ENCODE assay signal across 8 cellular contexts in genomic region chr16:87764600-87765472, GRCh38. TPM values are rescaled to one million over a fixed set of nuclear protein-coding genes. Genes with fewer than 3 reads are reported as not detected.
DNase-seq lines count a peak whose midpoint lies in the region; ATAC-seq and TF ChIP-seq lines count a peak whose summit lies in the region.

No MANE protein-coding gene starts in this region.

- peak overlapping the region; percentile 85 for H3K4me3 ChIP-seq in SK-N-MC
- H3K4me3 ChIP-seq in endodermal cell (ENCODE audit: low read length): peak overlapping the region; percentile 94
- H3K4me3 ChIP-seq in trophoblast cell (ENCODE audit: low read depth, low read length): peak overlapping the region; percentile 87

- peak overlapping the region; percentile 20 for H2AK5ac ChIP-seq in trophoblast cell (ENCODE audit: low read length)

- H3K4ac ChIP-seq in trophoblast cell (ENCODE audit: low read depth, low read length): peak overlapping the region; percentile 73

- ATAC-seq in HG03159 (IDR thresholded peaks at IDR 0.05; ENCODE audit: unreplicated experiment): no peak

- DNase-seq in stimulated activated CD4-positive, alpha-beta T cell treated with anti-CD3 and anti-CD28 coated beads, Interleukin-15, amount 100 ng/mL, for 24 hours: peak; percentile 19
- no peak for DNase-seq in stimulated activated CD4-positive, alpha-beta T cell treated with anti-CD3 and anti-CD28 coated beads, Interleukin-4, amount 100 ng/mL, for 1 hour
- DNase-seq in SK-N-MC (ENCODE audit: low read depth, low spot score) (no peak), endodermal cell (no peak), trophoblast cell (no peak), NCI-H187 treated with DMSO at 0.1 percent for 48 hours (lab: John Stamatoyannopoulos, UW) (no peak)
- DNase-seq in stimulated activated CD4-positive, alpha-beta T cell treated with anti-CD3 and anti-CD28 coated beads, Interleukin-2, amount 100 ng/mL, for 48 hours: no peak

- H3K4me2 ChIP-seq in trophoblast cell (ENCODE audit: low read length): peak overlapping the region; percentile 94

- H3K14ac ChIP-seq in trophoblast cell (ENCODE audit: low read length): peak overlapping the region; percentile 49

- H3K27me3 ChIP-seq in endodermal cell (ENCODE audit: control insufficient read depth, insufficient read depth, low read length, poor library complexity, severe bottlenecking): no peaks in the 10 kb centered on the region
- no peaks in the 10 kb centered on the region for H3K27me3 ChIP-seq in trophoblast cell (ENCODE audit: insufficient read depth, low read length)

- peak overlapping the region; percentile 15 for H2AFZ ChIP-seq in trophoblast cell (ENCODE audit: insufficient read depth, low read length, poor library complexity)

- H4K91ac ChIP-seq in trophoblast cell (ENCODE audit: low read depth, low read length): no peak overlapping the region

- peak overlapping the region; percentile 39 for H4K12ac ChIP-seq in trophoblast cell (ENCODE audit: low read depth, low read length)

- H3K4me3 Mint-ChIP-seq in endodermal cell: peak overlapping the region; percentile 97

- H3K36me3 Mint-ChIP-seq in endodermal cell (ENCODE audit: low read depth): peaks cover 36% of the 10 kb centered on the region

- TF ChIP-seq CTCF in endodermal cell (conservative IDR thresholded peaks at IDR 0.05): no peak

- H3K27me3 Mint-ChIP-seq in endodermal cell (ENCODE audit: insufficient read depth): no peaks in the 10 kb centered on the region

- H3K79me2 ChIP-seq in trophoblast cell (ENCODE audit: control insufficient read depth, insufficient read depth, low read length, poor library complexity): peaks cover 14% of the 10 kb centered on the region

- H3K9ac ChIP-seq in SK-N-MC (ENCODE audit: insufficient read length) (peak overlapping the region; percentile 85), endodermal cell (ENCODE audit: extremely low read depth, low read length, poor library complexity, severe bottlenecking) (peak overlapping the region; percentile 90), trophoblast cell (ENCODE audit: low read length) (peak overlapping the region; percentile 75)

- no peaks in the 10 kb centered on the region for H3K9me3 Mint-ChIP-seq in endodermal cell

- H3K36me3 ChIP-seq in SK-N-MC (ENCODE audit: insufficient read depth, low read length) (no peaks in the 10 kb centered on the region; the same call in 1 of the 2 replicates), endodermal cell (ENCODE audit: control insufficient read depth, insufficient read depth, low read length) (peaks cover 35% of the 10 kb centered on the region), trophoblast cell (ENCODE audit: control insufficient read depth in 1 of 2, insufficient read depth in 2 of 2, low read length in 2 of 2) (peaks cover 7 to 8% of the 10 kb centered on the region in 2 experiments)

- H2BK5ac ChIP-seq in trophoblast cell (ENCODE audit: low read depth, low read length, poor library complexity): no peak overlapping the region

- H3K27ac ChIP-seq in SK-N-MC (no peak overlapping the region), endodermal cell (ENCODE audit: low read depth, low read length) (peak overlapping the region; percentile 5), trophoblast cell (ENCODE audit: low read depth, low read length) (no peak overlapping the region)

- peaks cover 8% of the 10 kb centered on the region for H3K79me1 ChIP-seq in trophoblast cell (ENCODE audit: low read length)

- 50 to 58% methylated on average over 8 to 13 of the region's 14 CpGs for WGBS in endodermal cell (ENCODE audit: insufficient coverage in 1 of 2, insufficient read length in 1 of 2), 2 experiments
- no CpG with 5 or more reads among the region's 14 CpGs for WGBS in trophoblast cell (ENCODE audit: extremely low coverage, insufficient coverage, insufficient read length)

- no peaks in the 10 kb centered on the region for H3K4me1 Mint-ChIP-seq in endodermal cell

- H3K23ac ChIP-seq in trophoblast cell (ENCODE audit: low read length): no peak overlapping the region

- H3K27ac Mint-ChIP-seq in endodermal cell: peak overlapping the region; percentile 85

- H3K9me3 ChIP-seq in SK-N-MC (ENCODE audit: low read depth, low read length) (no peaks in the 10 kb centered on the region), endodermal cell (ENCODE audit: control insufficient read depth, low read length) (no peaks in the 10 kb centered on the region), trophoblast cell (ENCODE audit: insufficient read depth, low read depth, low read length) (no peaks in the 10 kb centered on the region)

- H2BK120ac ChIP-seq in trophoblast cell (ENCODE audit: insufficient read depth, low read length, poor library complexity): no peak overlapping the region

- no peak overlapping the region for H2BK12ac ChIP-seq in trophoblast cell (ENCODE audit: low read length)

- peak overlapping the region; percentile 95 for H4K8ac ChIP-seq in trophoblast cell (ENCODE audit: low read depth, low read length)

- peak overlapping the region; percentile 53 for H3K18ac ChIP-seq in trophoblast cell (ENCODE audit: low read length)

- H3K4me1 ChIP-seq in endodermal cell (ENCODE audit: control insufficient read depth, insufficient read depth, low read length) (no peaks in the 10 kb centered on the region), trophoblast cell (ENCODE audit: control insufficient read depth in 1 of 2, insufficient read depth in 2 of 2, low read length in 2 of 2) (peaks cover 4 to 9% of the 10 kb centered on the region in 2 experiments)

RNA-seq across cellular contexts. Expression of gene KLHDC4, which starts 0.9 kb away (rescaled TPM):
- total RNA-seq in endodermal cell: 10 to 100 TPM; 52.8 to 58.8 TPM
- 26.9 TPM for polyA plus RNA-seq in endodermal cell (2013, experiment 1 of 2)
- 23.6 TPM for polyA plus RNA-seq in endodermal cell (2013, experiment 2 of 2)
- polyA plus RNA-seq in trophoblast cell (2013): 12.8 and 14.2 TPM in 2 replicates
